In genomic region chr3:10839167-10839566, GRCh38 we compare ENCODE assay signal across 1 cellular context.
TF ChIP-seq lines count a peak whose summit lies in the region.

No MANE protein-coding gene starts in this region.

TF ChIP-seq in HEK293, 187 proteins besides CTCF, POLR2A, EP300 and RAD21 (continued from another document):
- no peak for TF ChIP-seq ZNF449 (tag by site-specific recombination; IDR thresholded peaks at IDR 0.05)
